ENCODE assay signal across 28 cellular contexts in the genomic region with DNA sequence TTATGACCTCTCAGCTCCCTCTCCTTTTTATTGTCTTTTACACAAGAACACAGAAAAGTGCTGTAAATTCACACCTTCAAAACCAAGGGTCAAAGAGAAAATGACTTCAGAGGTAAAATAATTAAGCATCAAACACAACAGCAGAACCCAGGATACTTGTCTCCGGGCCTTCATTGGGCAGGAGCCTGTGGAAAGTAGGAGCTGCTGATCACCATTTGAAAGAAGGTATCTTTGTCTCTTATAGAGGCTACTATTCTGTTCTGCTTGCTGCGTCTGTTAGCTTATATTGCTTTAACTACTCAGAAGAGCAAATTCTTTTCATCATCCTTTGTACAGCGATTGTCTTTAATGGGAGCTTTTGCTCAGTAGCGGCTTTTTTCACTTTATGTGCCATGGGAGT.
"Had no signal": no experiment of that assay in that cellular context is flagged by ENCODE, and none has a peak within 500 bp of the region (broad histone marks: within the 10 kb centered on the region; RNA-seq: fewer than 3 reads in every experiment).

No MANE protein-coding gene starts in this region.

- H3K4me3 Mint-ChIP-seq: activated CD4-positive, alpha-beta memory T cell treated with anti-CD3 and anti-CD28 coated beads for 36 hours; activated CD4-positive, alpha-beta T cell treated with anti-CD3 and anti-CD28 coated beads, Interleukin-2, amount 10 ng/mL, durations not matched to agents 7 days and 5 days; activated naive CD4-positive, alpha-beta T cell treated with anti-CD3 and anti-CD28 coated beads for 36 hours; activated naive CD8-positive, alpha-beta T cell; activated T-helper 17 cell treated with anti-CD3 and anti-CD28 coated beads, Interleukin-2, amount 50 U/mL, for 72 hours; T-cell had no signal

- H3K27me3 ChIP-seq: brain microvascular endothelial cell had no signal

- H3K27ac ChIP-seq: SK-N-MC had no signal

- H3K4me3 ChIP-seq: SK-N-MC had no signal

- H3K27me3 Mint-ChIP-seq: activated CD4-positive, alpha-beta memory T cell treated with anti-CD3 and anti-CD28 coated beads for 36 hours; activated CD4-positive, alpha-beta T cell treated with anti-CD3 and anti-CD28 coated beads, Interleukin-2, amount 10 ng/mL, durations not matched to agents 7 days and 5 days; activated naive CD8-positive, alpha-beta T cell; activated T-helper 17 cell treated with anti-CD3 and anti-CD28 coated beads, Interleukin-2, amount 50 U/mL, for 72 hours; T-cell had no signal

- H3K36me3 ChIP-seq: brain microvascular endothelial cell had no signal

- DNase-seq: activated CD4-positive, alpha-beta memory T cell treated with anti-CD3 and anti-CD28 coated beads for 36 hours; activated CD4-positive, alpha-beta T cell treated with anti-CD3 and anti-CD28 coated beads, Interleukin-2, amount 10 ng/mL, durations not matched to agents 7 days and 5 days; activated CD4-positive, CD25-positive, alpha-beta regulatory T cell; activated CD8-positive, alpha-beta memory T cell treated with anti-CD3 and anti-CD28 coated beads for 24 hours; activated gamma-delta T cell; activated naive CD4-positive, alpha-beta T cell treated with anti-CD3 and anti-CD28 coated beads for 36 hours; activated T-cell treated with anti-CD3 and anti-CD28 coated beads for 4 hours; activated T-cell treated with anti-CD3 and anti-CD28 coated beads, Interleukin-2, amount 50 U/mL, for 48 hours; brain microvascular endothelial cell; cerebellar nuclear complex; Kasumi-1; NCI-H1105 treated with DMSO at 0.1 percent for 48 hours; NCI-H1436 treated with DMSO at 0.1 percent for 48 hours; NCI-H187 treated with DMSO at 0.1 percent for 48 hours; NCI-H2081 treated with DMSO at 0.1 percent for 48 hours; NCI-H2171 treated with DMSO at 0.1 percent for 48 hours; NCI-H226; NCI-H510A; NCI-H526 treated with DMSO at 0.1 percent for 48 hours; NCI-H82; RPMI8226; T-cell; T-helper 2 cell; T1000 had no signal

- ATAC-seq: activated T-helper 17 cell treated with anti-CD3 and anti-CD28 coated beads, Interleukin-2, amount 50 U/mL, for 72 hours; Right ventricle myocardium inferior; T-cell had no signal

- H3K36me3 Mint-ChIP-seq: activated CD4-positive, alpha-beta memory T cell treated with anti-CD3 and anti-CD28 coated beads for 36 hours had no signal

- H3K27ac Mint-ChIP-seq: activated CD4-positive, alpha-beta memory T cell treated with anti-CD3 and anti-CD28 coated beads for 36 hours; activated CD4-positive, alpha-beta T cell treated with anti-CD3 and anti-CD28 coated beads, Interleukin-2, amount 10 ng/mL, durations not matched to agents 7 days and 5 days; activated naive CD4-positive, alpha-beta T cell treated with anti-CD3 and anti-CD28 coated beads for 36 hours; activated naive CD8-positive, alpha-beta T cell; T-cell had no signal

- H3K9me3 Mint-ChIP-seq: activated CD4-positive, alpha-beta memory T cell treated with anti-CD3 and anti-CD28 coated beads for 36 hours; activated CD4-positive, alpha-beta T cell treated with anti-CD3 and anti-CD28 coated beads, Interleukin-2, amount 10 ng/mL, durations not matched to agents 7 days and 5 days; activated naive CD4-positive, alpha-beta T cell treated with anti-CD3 and anti-CD28 coated beads for 36 hours; activated T-helper 17 cell treated with anti-CD3 and anti-CD28 coated beads, Interleukin-2, amount 50 U/mL, for 72 hours; T-cell had no signal
